In genomic region chr13:34419025-34419424, GRCh38 we compare ENCODE assay signal across 15 cellular contexts.
A peak's percentile ranks its signal among the peaks of the same experiment; 100 is the strongest.
DNase-seq lines count a peak whose midpoint lies in the region.
"Had no signal": no experiment of that assay in that cellular context is flagged by ENCODE, and none has a peak within 500 bp of the region (broad histone marks: within the 10 kb centered on the region; RNA-seq: fewer than 3 reads in every experiment).

No MANE protein-coding gene starts in this region.

- DNase-seq in EH (ENCODE audit: low read depth) (peak; percentile 30), NCI-H187 treated with DMSO at 0.1 percent for 48 hours (lab: John Stamatoyannopoulos, UW) (peak; percentile 71), SHP77 (lab: John Stamatoyannopoulos, UW) (peak; percentile 87 to 91), occipital lobe (lab: John Stamatoyannopoulos, UW) (peak; percentile 18), superior temporal gyrus (ENCODE audit: extremely low spot score) (no peak)
- DNase-seq in activated effector memory CD4-positive, alpha-beta T cell treated with Interleukin-2 at 50 U/mL for 16 hours, result no peak
- no peak for DNase-seq in central memory CD4-positive, alpha-beta T cell
- DNase-seq: activated CD4-positive, CD25-positive, alpha-beta regulatory T cell treated with anti-CD3 and anti-CD28 coated beads, Interleukin-2, amount 50 U/mL, for 72 hours; DMS 273 treated with DMSO at 0.1 percent for 48 hours; hippocampal formation; kidney; naive thymus-derived CD4-positive, alpha-beta T cell; NCI-H1930; stimulated activated CD4-positive, alpha-beta T cell treated with anti-CD3 and anti-CD28 coated beads, Interleukin-4, amount 100 ng/mL, for 4 hours; T1000 had no signal

Comparison
In these comparisons a context has a peak if more than half of its experiments do, and no peak if none do; other contexts are left out.
1. DNase-seq: peak in EH (single experiment), NCI-H187 treated with DMSO at 0.1 percent for 48 hours (single experiment), SHP77 (2 of 2) and occipital lobe (single experiment); none in superior temporal gyrus (single experiment), activated effector memory CD4-positive, alpha-beta T cell treated with Interleukin-2 at 50 U/mL for 16 hours (single experiment) and central memory CD4-positive, alpha-beta T cell (single experiment).